Comparison of ENCODE assay signal across 8 cellular contexts in genomic region chr9:128034821-128035764, GRCh38. TPM values are rescaled to one million over a fixed set of nuclear protein-coding genes. Genes with fewer than 3 reads are reported as not detected.
DNase-seq lines count a peak whose midpoint lies in the region; ATAC-seq and TF ChIP-seq lines count a peak whose summit lies in the region.

No MANE protein-coding gene starts in this region.

- 0 out of 2 replicates have a peak, but pooled peaks have one; percentile 19 for TF ChIP-seq POLR2A in Raji (IDR thresholded peaks at IDR 0.05; ENCODE audit: insufficient read depth, low read depth, low read length)

- DNase-seq in AG04450 (ENCODE audit: low read depth, low spot score) (peak; percentile 23), MV-4-11 (lab: John Stamatoyannopoulos, UW) (peak; percentile 59), foreskin fibroblast (peak; percentile 64 to 87), upper lobe of right lung (peak; percentile 78)
- peak; percentile 85 for DNase-seq in activated effector memory CD4-positive, alpha-beta T cell treated with anti-CD3 and anti-CD28 coated beads, Interleukin-2, amount 50 U/mL, for 16 hours

- H3K27ac ChIP-seq in AG04450 (ENCODE audit: low read depth, low read length) (no peak overlapping the region), neutrophil (no peak overlapping the region), upper lobe of right lung (no peak overlapping the region)

- peaks cover 2% of the 10 kb centered on the region for H3K27me3 ChIP-seq in AG04450 (ENCODE audit: control insufficient read depth, insufficient read depth, low read length)
- no peaks in the 10 kb centered on the region for H3K27me3 ChIP-seq in neutrophil
- no peaks in the 10 kb centered on the region for H3K27me3 ChIP-seq in upper lobe of right lung

- ATAC-seq in GM18868 (IDR thresholded peaks at IDR 0.05; ENCODE audit: unreplicated experiment) (peak; percentile 41), upper lobe of right lung (peak; percentile 99)

- H3K9me3 ChIP-seq in AG04450 (ENCODE audit: control insufficient read depth, insufficient read depth, low read length) (peaks cover 8% of the 10 kb centered on the region), neutrophil (no peaks in the 10 kb centered on the region), upper lobe of right lung (no peaks in the 10 kb centered on the region)

- intact Hi-C loops in upper lobe of right lung (cut with DNase I), result loop anchor here (5.0 kb wide), 1 partner anchor 93 kb away; no protein-coding TSS in a partner anchor

- TF ChIP-seq CTCF in AG04450 (IDR thresholded peaks at IDR 0.05; ENCODE audit: low read depth, low read length) (peak; percentile 66), foreskin fibroblast (IDR thresholded peaks at IDR 0.05; ENCODE audit: low read depth, low read length) (peak; percentile 60), neutrophil (IDR thresholded peaks at IDR 0.05) (peak; percentile 89), upper lobe of right lung (IDR thresholded peaks at IDR 0.05) (peak; percentile 90)

- H3K36me3 ChIP-seq in neutrophil (no peaks in the 10 kb centered on the region), upper lobe of right lung (no peaks in the 10 kb centered on the region)

- CTCF ChIA-PET in AG04450 (lab: Charles Lee), result interaction anchor here (0.6 to 3.5 kb wide), 14 partner anchors 10 to 139 kb away, joined by 3 to 44 read pairs (median 4); no protein-coding TSS in a partner anchor

- H3K4me1 ChIP-seq in neutrophil (ENCODE audit: control insufficient read depth in 1 of 2, insufficient read depth in 1 of 2, low read depth in 1 of 2, low read length in 1 of 2), result no peaks in the 10 kb centered on the region
- no peaks in the 10 kb centered on the region for H3K4me1 ChIP-seq in upper lobe of right lung

- POLR2A ChIA-PET in AG04450 (lab: Yijun Ruan, JAX), result no interaction called here

- H3K4me3 ChIP-seq in AG04450 (ENCODE audit: low read depth, low read length), result no peak overlapping the region
- no peak overlapping the region for H3K4me3 ChIP-seq in foreskin fibroblast (ENCODE audit: low read depth in 1 of 2, low read length in 2 of 2)
- H3K4me3 ChIP-seq in neutrophil (ENCODE audit: low read depth in 1 of 2, low read length in 1 of 2), result no peak overlapping the region
- no peak overlapping the region for H3K4me3 ChIP-seq in upper lobe of right lung

RNA-seq across cellular contexts. Expression of gene NAIF1, which starts 32.0 kb away (rescaled TPM):
- 7.5 and 8.9 TPM in 2 replicates for polyA plus RNA-seq in AG04450 (2011; rRNA removed)
- 6.9 and 9.8 TPM in 2 replicates for polyA minus RNA-seq in AG04450 (2011; rRNA and poly(A)+ RNA removed)
- 11.8 TPM for total RNA-seq in upper lobe of right lung

RNA-seq across cellular contexts. Expression of gene SLC25A25, which starts 32.9 kb away (rescaled TPM):
- polyA plus RNA-seq in AG04450 (2011; rRNA removed), result 12.0 and 12.6 TPM in 2 replicates
- 20.6 TPM in 2 replicates for polyA minus RNA-seq in AG04450 (2011; rRNA and poly(A)+ RNA removed)
- total RNA-seq in upper lobe of right lung, result 34.7 TPM

RNA-seq across cellular contexts. Expression of gene EEIG1, which starts 54.3 kb away (rescaled TPM):
- polyA plus RNA-seq in AG04450 (2011; rRNA removed), result 8.3 and 8.6 TPM in 2 replicates
- 5.2 and 11.1 TPM in 2 replicates for polyA minus RNA-seq in AG04450 (2011; rRNA and poly(A)+ RNA removed)
- 44.7 TPM for total RNA-seq in upper lobe of right lung

Comparison
In these comparisons a context has a peak if more than half of its experiments do, and no peak if none do; other contexts are left out.
1. DNase-seq: peak in every context shown above with its lines; median percentile 85 in activated effector memory CD4-positive, alpha-beta T cell treated with anti-CD3 and anti-CD28 coated beads, Interleukin-2, amount 50 U/mL, for 16 hours; 78 in upper lobe of right lung; 76 in foreskin fibroblast; 59 in MV-4-11; 23 in AG04450.